8 cellular contexts compared by ENCODE assay signal in genomic region chr10:27153855-27154198, GRCh38. TPM values are rescaled to one million over a fixed set of nuclear protein-coding genes. Genes with fewer than 3 reads are reported as not detected.
DNase-seq lines count a peak whose midpoint lies in the region; ATAC-seq and TF ChIP-seq lines count a peak whose summit lies in the region.

No MANE protein-coding gene starts in this region.

- peak overlapping the region; percentile 85 for H3K9ac ChIP-seq in HCT116 (ENCODE audit: low read length)
- H3K9ac ChIP-seq in colonic mucosa (ENCODE audit: low read depth in 2 of 2, low read length in 2 of 2): peak overlapping the region; percentile 85 to 86

- H3K4me1 ChIP-seq in HCT116 (ENCODE audit: control insufficient read depth in 1 of 2, insufficient read depth in 2 of 2, low read length in 2 of 2): peaks cover 10 to 21% of the 10 kb centered on the region in 2 experiments; a peak in 3 of 4 replicates
- H3K4me1 ChIP-seq in colonic mucosa: peaks cover 2% of the 10 kb centered on the region
- H3K4me1 ChIP-seq in thoracic aorta (ENCODE audit: control insufficient read depth in 1 of 2, low read depth in 2 of 2): peaks cover 12 to 37% of the 10 kb centered on the region in 2 donors

- H3K36me3 ChIP-seq in HCT116 (ENCODE audit: control insufficient read depth in 1 of 2, insufficient read depth in 2 of 2, low read length in 2 of 2) (peaks cover 6 to 12% of the 10 kb centered on the region in 2 experiments), colonic mucosa (no peaks in the 10 kb centered on the region), thoracic aorta (peaks cover 5% of the 10 kb centered on the region)

- CTCF ChIA-PET in HCT116 (lab: Charles Lee): interaction anchor here (0.6 to 1.5 kb wide), 3 partner anchors 26 to 463 kb away, joined by 3 to 5 read pairs (median 3); no protein-coding TSS in a partner anchor

- RAD21 ChIA-PET in HCT116 (lab: Charles Lee; ENCODE audit: low non-redundant PET in 1 of 2, low total read pairs in 2 of 2, uncharacterized antibody in 2 of 2, unreplicated experiment in 2 of 2): no interaction called here

- TSS peak; percentile 75 for BruUV-seq in HCT116 (replicated peaks; lab: Mats Ljungman, UMichigan)

- no peaks in the 10 kb centered on the region for H3K9me2 ChIP-seq in HCT116 (ENCODE audit: insufficient read depth)

- POLR2A ChIA-PET in HCT116 (lab: Charles Lee): interaction anchor here (0.9 to 1.5 kb wide), 5 partner anchors 8 to 350 kb away, joined by 3 to 7 read pairs (median 3); partner anchors contain the start of gene RAB18

- no peak for TF ChIP-seq RAD21 in HCT116 (IDR thresholded peaks at IDR 0.05; ENCODE audit: low read depth)

- peaks cover 91% of the 10 kb centered on the region for H3K79me2 ChIP-seq in HCT116 (ENCODE audit: insufficient read depth, low read length)

- H3K27me3 ChIP-seq in HCT116 (ENCODE audit: insufficient read depth, low read length): no peaks in the 10 kb centered on the region
- no peaks in the 10 kb centered on the region for H3K27me3 ChIP-seq in colonic mucosa
- H3K27me3 ChIP-seq in thoracic aorta (replicated peaks; ENCODE audit: insufficient read depth): no peaks in the 10 kb centered on the region

- intact Hi-C loops in HCT116 (cut with micrococcal nuclease) (loop anchor here (2.0 kb wide), 1 partner anchor 87 kb away; the partner anchor contains the start of gene ACBD5), colonic mucosa (cut with DNase I) (no loop called here)

- peak overlapping the region; percentile 94 for H3K4me3 Mint-ChIP-seq in memory B cell

- peak; percentile 35 for DNase-seq in NCI-H748 (lab: John Stamatoyannopoulos, UW; ENCODE audit: unreplicated experiment)
- no peak for DNase-seq in NCI-H748 treated with DMSO at 0.1 percent for 48 hours (lab: John Stamatoyannopoulos, UW)
- no peak for DNase-seq in HCT116 (ENCODE audit: low read depth, low spot score)
- DNase-seq in NCI-H69 (lab: John Stamatoyannopoulos, UW): peak; percentile 35
- DNase-seq in colonic mucosa: no peak
- no peak for DNase-seq in memory B cell (ENCODE audit: low spot score in 2 of 2)
- DNase-seq in thoracic aorta (ENCODE audit: low spot score): no peak
- DNase-seq in GM19240 (ENCODE audit: insufficient read length, low spot score): no peak

- H3K9me3 ChIP-seq in HCT116 (ENCODE audit: control insufficient read depth in 1 of 2, insufficient read depth in 1 of 2, low read depth in 1 of 2, low read length in 2 of 2) (no peaks in the 10 kb centered on the region), colonic mucosa (no peaks in the 10 kb centered on the region), thoracic aorta (no peaks in the 10 kb centered on the region)

- peak overlapping the region; percentile 100 for H3K27ac Mint-ChIP-seq in memory B cell

- peak overlapping the region; percentile 98 for H3K4me2 ChIP-seq in HCT116 (ENCODE audit: low read length)

- peaks cover 20% of the 10 kb centered on the region; the same call in 1 of the 2 replicates for H4K20me1 ChIP-seq in HCT116 (ENCODE audit: insufficient read depth)

- peaks cover 18% of the 10 kb centered on the region for H3K36me3 Mint-ChIP-seq in memory B cell

- no peaks in the 10 kb centered on the region for H3K27me3 Mint-ChIP-seq in memory B cell

- H3K4me1 Mint-ChIP-seq in memory B cell: peaks cover 30% of the 10 kb centered on the region

- H3K27ac ChIP-seq in HCT116 (ENCODE audit: low read depth, low read length) (peak overlapping the region; percentile 94), colonic mucosa (peak overlapping the region; percentile 100), thoracic aorta (peak overlapping the region; percentile 100)

- TF ChIP-seq CTCF in HCT116 (IDR thresholded peaks at IDR 0.05 in 2 of 3, conservative IDR thresholded peaks at IDR 0.05 in 1 of 3; ENCODE audit: borderline replicate concordance in 1 of 3, insufficient read depth in 1 of 3, low read depth in 2 of 3, low read length in 2 of 3) (no peak), colonic mucosa (IDR thresholded peaks at IDR 0.05) (no peak), thoracic aorta (IDR thresholded peaks at IDR 0.05) (no peak)

- H3K9me3 Mint-ChIP-seq in memory B cell: no peaks in the 10 kb centered on the region

- TF ChIP-seq POLR2A in HCT116 (IDR thresholded peaks at IDR 0.05; ENCODE audit: borderline replicate concordance, extremely low read depth, insufficient read depth, insufficient read length): no peak

- ATAC-seq in HCT116 (0 out of 2 replicates have a peak, but pooled peaks have one; percentile 1), memory B cell (ENCODE audit: low read depth) (peak; percentile 0), thoracic aorta (ENCODE audit: insufficient number of reproducible peaks, low FRiP score, low read depth) (no peak)

- H2AFZ ChIP-seq in HCT116 (ENCODE audit: low read depth, low read length, poor library complexity, severe bottlenecking): no peak overlapping the region

- peak overlapping the region; percentile 95 to 100 for H3K4me3 ChIP-seq in HCT116 (replicated peaks in 1 of 2; ENCODE audit: low read depth in 1 of 2, low read length in 2 of 2)
- H3K4me3 ChIP-seq in colonic mucosa: peak overlapping the region; percentile 81
- H3K4me3 ChIP-seq in thoracic aorta: peak overlapping the region; percentile 99

TF ChIP-seq in HCT116, 20 proteins besides CTCF, POLR2A, EP300 and RAD21 (continues in another document):
- TF ChIP-seq ELF1 (IDR thresholded peaks at IDR 0.05; ENCODE audit: borderline replicate concordance, low read depth) (no peak), SRF (IDR thresholded peaks at IDR 0.05; ENCODE audit: low read depth) (no peak), FOSL1 (IDR thresholded peaks at IDR 0.05; ENCODE audit: low read depth) (no peak), SIN3A (IDR thresholded peaks at IDR 0.05; ENCODE audit: low read depth) (no peak), JUND (IDR thresholded peaks at IDR 0.05) (no peak), ZFX (IDR thresholded peaks at IDR 0.05) (no peak; the same call in 1 of the 2 replicates), TCF7L2 (IDR thresholded peaks at IDR 0.05; ENCODE audit: borderline replicate concordance, extremely low read depth, insufficient read depth, insufficient read length) (no peak), ZBTB33 (IDR thresholded peaks at IDR 0.05; ENCODE audit: extremely low read depth, insufficient replicate concordance, low read length) (no peak), REST (IDR thresholded peaks at IDR 0.05; ENCODE audit: low read depth) (no peak), SP1 (IDR thresholded peaks at IDR 0.05; ENCODE audit: low read depth) (no peak), ZNF274 (IDR thresholded peaks at IDR 0.05; ENCODE audit: low read depth, low read length) (no peak), YY1 (IDR thresholded peaks at IDR 0.05; ENCODE audit: extremely low read depth, insufficient replicate concordance, low read depth, low read length) (no peak), POLR2AphosphoS5 (IDR thresholded peaks at IDR 0.05; ENCODE audit: low read depth, low read length) (no peak), CEBPB (IDR thresholded peaks at IDR 0.05; ENCODE audit: low read depth) (no peak)

RNA-seq across cellular contexts. Expression of gene YME1L1, which starts 0.4 kb away (rescaled TPM):
- total RNA-seq in HCT116 (2021; ENCODE audit: unreplicated experiment) (131 TPM), colonic mucosa (100 to 1,000 TPM; 102 to 113 TPM), thoracic aorta (10 to 100 TPM; 66.3 to 78.5 TPM)
- 43.7 and 55.7 TPM in 2 replicates for polyA plus RNA-seq in HCT116 (2012)

RNA-seq across cellular contexts. Expression of gene MASTL, which starts 1.3 kb away (rescaled TPM):
- total RNA-seq in HCT116 (2021; ENCODE audit: unreplicated experiment) (13.8 TPM), colonic mucosa (1 to 10 TPM; 6.4 to 9.1 TPM), thoracic aorta (1 to 10 TPM; 4.7 to 7.0 TPM)
- 5.6 and 7.7 TPM in 2 replicates for polyA plus RNA-seq in HCT116 (2012)

RNA-seq across cellular contexts. Expression of gene ANKRD26, which starts 53.5 kb away (rescaled TPM):
- total RNA-seq in HCT116 (2021; ENCODE audit: unreplicated experiment) (5.5 TPM), colonic mucosa (1 to 10 TPM; 5.1 to 7.0 TPM), thoracic aorta (1 to 10 TPM; 7.2 to 8.0 TPM)
- 1.8 and 2.1 TPM in 2 replicates for polyA plus RNA-seq in HCT116 (2012)

Comparison
In these comparisons a context has a peak if more than half of its experiments do, and no peak if none do; other contexts are left out.
1. DNase-seq: peak in NCI-H748 (single experiment) and NCI-H69 (single experiment); none in NCI-H748 treated with DMSO at 0.1 percent for 48 hours (single experiment), HCT116 (single experiment), colonic mucosa (single experiment), memory B cell (0 of 2), thoracic aorta (single experiment) and GM19240 (single experiment).
2. Peak in every context shown above with its lines, with median percentiles within 50 percentile points of each other: H3K27ac ChIP-seq and H3K4me3 ChIP-seq.